Comparison of ENCODE assay signal across 1 cellular context in genomic region chr6:158213925-158214674, GRCh38.
TF ChIP-seq lines count a peak whose summit lies in the region.

No MANE protein-coding gene starts in this region.

TF ChIP-seq in GM12878, 131 proteins besides CTCF, POLR2A, EP300 and RAD21 (continues in another document):
- no peak for TF ChIP-seq NKRF (conservative IDR thresholded peaks at IDR 0.05)
- TF ChIP-seq ATF3 (IDR thresholded peaks at IDR 0.05; ENCODE audit: borderline replicate concordance, extremely low read depth, low read depth, low read length), result no peak
- TF ChIP-seq ZBTB11 (CRISPR knock-in tag; IDR thresholded peaks at IDR 0.05), result no peak
- peak; percentile 77 for TF ChIP-seq SMC3 (IDR thresholded peaks at IDR 0.05; ENCODE audit: borderline replicate concordance, low read length)
- TF ChIP-seq PAX5 (IDR thresholded peaks at IDR 0.05; ENCODE audit: borderline replicate concordance, low read depth, low read length), result no peak
- no peak for TF ChIP-seq CHD4 (IDR thresholded peaks at IDR 0.05)
- TF ChIP-seq ZNF622 (IDR thresholded peaks at IDR 0.05), result no peak
- TF ChIP-seq MTA3 (IDR thresholded peaks at IDR 0.05; ENCODE audit: borderline replicate concordance, low read length), result no peak
- TF ChIP-seq YBX1 (IDR thresholded peaks at IDR 0.05), result no peak
- no peak for TF ChIP-seq NFYA (IDR thresholded peaks at IDR 0.05; ENCODE audit: borderline replicate concordance, low read depth, low read length)
- no peak for TF ChIP-seq FOXK2 (IDR thresholded peaks at IDR 0.05)
- TF ChIP-seq ZNF274 (IDR thresholded peaks at IDR 0.05; ENCODE audit: insufficient read depth, insufficient read length), result no peak
- TF ChIP-seq SMARCA5 (IDR thresholded peaks at IDR 0.05), result 0 out of 2 replicates have a peak, but pooled peaks have one; percentile 46
- no peak; the same call in 1 of the 2 replicates for TF ChIP-seq YY1 (IDR thresholded peaks at IDR 0.05; ENCODE audit: low read depth, low read length)
- TF ChIP-seq EZH2 (IDR thresholded peaks at IDR 0.05; ENCODE audit: borderline replicate concordance, control insufficient read depth, low read depth, low read length), result no peak
- 0 out of 2 replicates have a peak, but pooled peaks have one; percentile 30 for TF ChIP-seq MLLT1 (IDR thresholded peaks at IDR 0.05)
- TF ChIP-seq TAF1 (IDR thresholded peaks at IDR 0.05; ENCODE audit: borderline replicate concordance, low read depth, low read length), result no peak
- TF ChIP-seq EGR1 (IDR thresholded peaks at IDR 0.05; ENCODE audit: borderline replicate concordance in 1 of 2, low read depth in 2 of 2, low read length in 2 of 2), result 0 out of 3 replicates have a peak, but pooled peaks of 1 of the 2 experiments have one; percentile 16
- no peak for TF ChIP-seq USF2 (IDR thresholded peaks at IDR 0.05; ENCODE audit: borderline replicate concordance, low read depth, low read length)
- no peak for TF ChIP-seq PML (IDR thresholded peaks at IDR 0.05; ENCODE audit: low read length)
- TF ChIP-seq RAD51 (IDR thresholded peaks at IDR 0.05), result no peak
- TF ChIP-seq RCOR1 (conservative IDR thresholded peaks at IDR 0.05; ENCODE audit: low read depth, low read length), result no peak
- TF ChIP-seq STAT1 (conservative IDR thresholded peaks at IDR 0.05), result no peak
- no peak for TF ChIP-seq SPI1 (IDR thresholded peaks at IDR 0.05; ENCODE audit: borderline replicate concordance, insufficient read depth, low read depth, low read length)
- TF ChIP-seq CHD1 (IDR thresholded peaks at IDR 0.05; ENCODE audit: low read depth, low read length), result no peak
- no peak for TF ChIP-seq RBBP5 (conservative IDR thresholded peaks at IDR 0.05)
- TF ChIP-seq FOS (IDR thresholded peaks at IDR 0.05; ENCODE audit: borderline replicate concordance, extremely low read depth, insufficient read length), result no peak
- TF ChIP-seq BHLHE40 (IDR thresholded peaks at IDR 0.05; ENCODE audit: borderline replicate concordance in 1 of 2, low read depth in 2 of 2, low read length in 1 of 2), result no peak
- TF ChIP-seq HSF1 (IDR thresholded peaks at IDR 0.05; ENCODE audit: low read depth, low read length), result no peak
- TF ChIP-seq REST (IDR thresholded peaks at IDR 0.05; ENCODE audit: low read depth, low read length), result no peak
- TF ChIP-seq RELB (IDR thresholded peaks at IDR 0.05; ENCODE audit: low read depth), result no peak
- TF ChIP-seq CREM (IDR thresholded peaks at IDR 0.05; ENCODE audit: low read depth), result no peak
- peak; percentile 30; the same call in 1 of the 3 replicates for TF ChIP-seq POU2F2 (IDR thresholded peaks at IDR 0.05; ENCODE audit: borderline replicate concordance, low read depth, low read length)
- no peak for TF ChIP-seq PRDM15 (CRISPR knock-in tag; IDR thresholded peaks at IDR 0.05)
- peak; percentile 30; the same call in 1 of the 2 replicates for TF ChIP-seq HDGF (IDR thresholded peaks at IDR 0.05)
- no peak for TF ChIP-seq KDM1A (IDR thresholded peaks at IDR 0.05; ENCODE audit: borderline replicate concordance)
- no peak for TF ChIP-seq MYB (IDR thresholded peaks at IDR 0.05; ENCODE audit: borderline replicate concordance, low read depth, low read length)
